ENCODE assay signal across 1 cellular context in genomic region chr1:200909071-200909470, GRCh38.
TF ChIP-seq lines count a peak whose summit lies in the region.

No MANE protein-coding gene starts in this region.

TF ChIP-seq in A549, 52 proteins besides CTCF, POLR2A, EP300 and RAD21 (continued from another document):
- no peak for TF ChIP-seq CHD4 (IDR thresholded peaks at IDR 0.05; ENCODE audit: borderline replicate concordance)
- TF ChIP-seq EHMT2 (IDR thresholded peaks at IDR 0.05; ENCODE audit: low read depth): no peak
- TF ChIP-seq NFE2L2 (conservative IDR thresholded peaks at IDR 0.05; ENCODE audit: low read length): no peak
- no peak for TF ChIP-seq HEYL (CRISPR knock-in tag; IDR thresholded peaks at IDR 0.05)
- TF ChIP-seq JUN (IDR thresholded peaks at IDR 0.05): no peak
- TF ChIP-seq, protein P1, sequence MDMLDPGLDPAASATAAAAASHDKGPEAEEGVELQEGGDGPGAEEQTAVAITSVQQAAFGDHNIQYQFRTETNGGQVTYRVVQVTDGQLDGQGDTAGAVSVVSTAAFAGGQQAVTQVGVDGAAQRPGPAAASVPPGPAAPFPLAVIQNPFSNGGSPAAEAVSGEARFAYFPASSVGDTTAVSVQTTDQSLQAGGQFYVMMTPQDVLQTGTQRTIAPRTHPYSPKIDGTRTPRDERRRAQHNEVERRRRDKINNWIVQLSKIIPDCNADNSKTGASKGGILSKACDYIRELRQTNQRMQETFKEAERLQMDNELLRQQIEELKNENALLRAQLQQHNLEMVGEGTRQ (IDR thresholded peaks at IDR 0.05): no peak
- no peak for TF ChIP-seq HOXA7 (CRISPR knock-in tag; IDR thresholded peaks at IDR 0.05)
- TF ChIP-seq SMC3 (IDR thresholded peaks at IDR 0.05): no peak
- TF ChIP-seq PBX3 (IDR thresholded peaks at IDR 0.05): no peak
- TF ChIP-seq KDM5A (IDR thresholded peaks at IDR 0.05): no peak
- TF ChIP-seq ELK1 (IDR thresholded peaks at IDR 0.05; ENCODE audit: low read depth, low read length): no peak
- TF ChIP-seq TFCP2L1 (CRISPR knock-in tag; IDR thresholded peaks at IDR 0.05): no peak
